8 cellular contexts compared by ENCODE assay signal in the genomic region with DNA sequence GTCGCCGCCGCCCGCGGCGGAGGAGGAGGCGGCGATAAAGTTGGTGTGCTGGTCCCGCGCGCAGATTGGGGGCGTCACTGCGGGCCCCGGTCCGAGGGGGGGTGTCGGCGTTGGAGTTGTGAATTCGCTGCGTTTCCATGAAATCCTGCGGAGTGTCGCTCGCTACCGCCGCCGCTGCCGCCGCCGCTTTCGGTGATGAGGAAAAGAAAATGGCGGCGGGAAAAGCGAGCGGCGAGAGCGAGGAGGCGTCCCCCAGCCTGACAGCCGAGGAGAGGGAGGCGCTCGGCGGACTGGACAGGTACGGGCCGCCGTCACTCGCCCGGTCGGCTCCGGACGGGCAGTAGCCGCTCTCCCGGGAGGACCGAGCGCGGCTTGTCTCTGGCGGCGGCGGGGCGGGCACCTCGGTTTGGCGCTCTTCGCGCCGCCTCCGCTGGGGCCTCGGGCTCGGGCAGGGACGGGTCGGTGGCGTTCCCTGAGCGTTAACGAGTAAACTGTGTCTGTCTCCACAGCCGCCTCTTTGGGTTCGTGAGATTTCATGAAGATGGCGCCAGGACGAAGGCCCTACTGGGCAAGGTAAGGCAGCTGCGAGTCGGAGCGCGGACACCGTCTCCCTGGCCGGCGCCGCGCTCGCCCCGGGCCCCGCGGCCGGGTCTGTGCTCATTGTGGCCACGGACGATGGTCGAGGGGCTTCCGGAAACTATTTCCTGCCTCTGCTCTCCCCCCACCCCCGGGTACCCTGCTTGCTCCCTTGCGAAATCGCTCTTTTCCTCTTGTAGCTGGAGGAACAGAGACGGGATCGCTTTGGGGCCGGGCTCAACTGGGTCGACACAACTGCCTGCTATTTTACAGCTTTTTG. TPM values are rescaled to one million over a fixed set of nuclear protein-coding genes. Genes with fewer than 3 reads are reported as not detected.
DNase-seq lines count a peak whose midpoint lies in the region; ATAC-seq and TF ChIP-seq lines count a peak whose summit lies in the region.

No MANE protein-coding gene starts in this region.

- CTCF ChIA-PET in Calu3 (lab: Charles Lee) (interaction anchor here (0.5 to 0.9 kb wide), 2 partner anchors 77 to 416 kb away, joined by 3 to 4 read pairs; no protein-coding TSS in a partner anchor), HEK293T (lab: Yijun Ruan, JAX) (no interaction called here)

- peak overlapping the region; percentile 73 for H3K4me3 Mint-ChIP-seq in Calu3 (ENCODE audit: low read depth, unreplicated experiment)

- no peaks in the 10 kb centered on the region for H3K4me1 ChIP-seq in muscle layer of duodenum (ENCODE audit: control insufficient read depth in 1 of 2, insufficient read depth in 2 of 2, low read length in 2 of 2)

- H3K27ac ChIP-seq in muscle layer of duodenum (ENCODE audit: low read length) = peak overlapping the region; percentile 94

- peak overlapping the region; percentile 86 for H3K27ac Mint-ChIP-seq in Calu3 (ENCODE audit: unreplicated experiment)

- POLR2A ChIA-PET in HEK293T (lab: Yijun Ruan, JAX) = interaction anchor here (0.6 to 1.0 kb wide), 10 partner anchors 9 to 333 kb away, joined by 3 to 5 read pairs (median 3); no protein-coding TSS in a partner anchor

- no peak for TF ChIP-seq POLR2A in erythroblast (IDR thresholded peaks at IDR 0.05; ENCODE audit: low read length)

- peaks cover 45% of the 10 kb centered on the region for H3K36me3 Mint-ChIP-seq in Calu3 (ENCODE audit: insufficient read depth, unreplicated experiment)

- no peaks in the 10 kb centered on the region for H3K27me3 Mint-ChIP-seq in Calu3 (ENCODE audit: unreplicated experiment)

- ATAC-seq in stimulated activated naive CD8-positive, alpha-beta T cell treated with anti-CD3 and anti-CD28 coated beads, Interleukin-15, Interleukin-2, amounts not matched to agents 100 U/mL and 50 U/mL, for 24 hours = no peak
- no peak for ATAC-seq in HG03460 (IDR thresholded peaks at IDR 0.05; ENCODE audit: unreplicated experiment)

- H3K27me3 ChIP-seq in muscle layer of duodenum (ENCODE audit: low read depth, low read length) = no peaks in the 10 kb centered on the region

- H3K9me3 Mint-ChIP-seq in Calu3 (ENCODE audit: low read depth, unreplicated experiment) = no peaks in the 10 kb centered on the region

- intact Hi-C loops in Calu3 (cut with micrococcal nuclease; ENCODE audit: unreplicated experiment) = loop anchor here (2.0 to 5.0 kb wide), 2 partner anchors 41 to 199 kb away; no protein-coding TSS in a partner anchor

- DNase-seq in Calu3 = peak; percentile 48
- peak; percentile 38 for DNase-seq in HEK293T (ENCODE audit: extremely low spot score)
- peak; percentile 59 to 60 for DNase-seq in NOMO-1 (lab: John Stamatoyannopoulos, UW; ENCODE audit: unreplicated experiment in 2 of 2)
- peak; percentile 33 for DNase-seq in activated T-cell treated with anti-CD3 and anti-CD28 coated beads for 48 hours (ENCODE audit: low read depth)
- peak; percentile 65 to 78 for DNase-seq in erythroblast (lab: John Stamatoyannopoulos, UW)
- DNase-seq in stimulated activated naive CD8-positive, alpha-beta T cell treated with anti-CD3 and anti-CD28 coated beads, Interleukin-15, Interleukin-2, amounts not matched to agents 100 U/mL and 50 U/mL, for 24 hours = peak; percentile 48

- TF ChIP-seq CTCF in Calu3 (IDR thresholded peaks at IDR 0.05; ENCODE audit: unreplicated experiment) = no peak

- H3K4me1 Mint-ChIP-seq in Calu3 (ENCODE audit: low read depth, unreplicated experiment) = no peaks in the 10 kb centered on the region

- H3K9me3 ChIP-seq in muscle layer of duodenum (ENCODE audit: control insufficient read depth in 1 of 2, low read length in 2 of 2) = no peaks in the 10 kb centered on the region

- no TSS peak for BruUV-seq in Calu3 (replicated peaks; lab: Mats Ljungman, UMichigan)

- peak overlapping the region; percentile 80 to 89 for H3K4me3 ChIP-seq in muscle layer of duodenum (ENCODE audit: low read depth in 1 of 2, low read length in 2 of 2)

- peaks cover 0 to 7% of the 10 kb centered on the region in 2 donors for H3K36me3 ChIP-seq in muscle layer of duodenum (ENCODE audit: control insufficient read depth in 1 of 2, insufficient read depth in 2 of 2, low read length in 2 of 2)

TF ChIP-seq in HEK293T, 16 proteins besides CTCF, POLR2A, EP300 and RAD21:
- TF ChIP-seq ZNF384 (IDR thresholded peaks at IDR 0.05) = no peak
- no peak for TF ChIP-seq BHLHE40 (IDR thresholded peaks at IDR 0.05; ENCODE audit: borderline replicate concordance)
- no peak for TF ChIP-seq LEF1 (IDR thresholded peaks at IDR 0.05; ENCODE audit: borderline replicate concordance)
- TF ChIP-seq FOXA1 (IDR thresholded peaks at IDR 0.05) = no peak
- TF ChIP-seq ELF4 (IDR thresholded peaks at IDR 0.05) = no peak
- no peak for TF ChIP-seq FOXM1 (IDR thresholded peaks at IDR 0.05; ENCODE audit: borderline replicate concordance)
- TF ChIP-seq PKNOX1 (IDR thresholded peaks at IDR 0.05) = no peak
- TF ChIP-seq SP1 (IDR thresholded peaks at IDR 0.05) = no peak
- TF ChIP-seq TARDBP (IDR thresholded peaks at IDR 0.05) = no peak
- TF ChIP-seq L3MBTL2 (conservative IDR thresholded peaks at IDR 0.05) = no peak
- TF ChIP-seq ARNT (IDR thresholded peaks at IDR 0.05) = no peak
- no peak for TF ChIP-seq HDGF (IDR thresholded peaks at IDR 0.05; ENCODE audit: borderline replicate concordance)
- TF ChIP-seq FOXK2 (IDR thresholded peaks at IDR 0.05) = no peak
- no peak for TF ChIP-seq SUZ12 (IDR thresholded peaks at IDR 0.05)
- no peak for TF ChIP-seq CTBP1 (IDR thresholded peaks at IDR 0.05; ENCODE audit: borderline replicate concordance)
- TF ChIP-seq NFRKB (IDR thresholded peaks at IDR 0.05) = no peak

RNA-seq across cellular contexts. Expression of gene KDM6A, which starts 0.7 kb away (rescaled TPM):
- total RNA-seq in Calu3 (2022) = 40.4 and 42.8 TPM in 2 replicates

RNA-seq across cellular contexts. Expression of gene DUSP21, which starts 29.8 kb away (rescaled TPM):
- not detected in 2 replicates for total RNA-seq in Calu3 (2022)
